In the genomic region with DNA sequence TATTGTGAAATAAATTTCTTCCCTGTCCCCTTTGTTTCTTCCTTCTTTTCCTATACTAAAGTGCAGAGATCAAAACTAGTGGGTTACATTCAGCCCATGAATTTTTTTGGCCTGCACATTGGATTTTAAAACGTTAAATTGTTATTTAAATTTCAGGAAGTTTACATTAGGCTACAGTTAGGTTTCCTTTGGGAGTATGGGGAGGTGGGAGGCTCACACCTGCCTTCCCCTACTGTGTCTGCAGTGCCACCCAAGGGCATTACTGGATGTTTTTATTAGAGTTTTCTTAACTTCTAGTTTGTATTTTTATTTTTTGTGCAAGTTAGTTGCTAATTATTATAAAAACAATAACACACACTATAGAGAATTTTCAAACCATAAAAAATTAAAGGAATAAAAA, we compare ENCODE assay signal across 5 cellular contexts.
"Had no signal": no experiment of that assay in that cellular context is flagged by ENCODE, and none has a peak within 500 bp of the region (broad histone marks: within the 10 kb centered on the region; RNA-seq: fewer than 3 reads in every experiment).

No MANE protein-coding gene starts in this region.

- H3K27ac Mint-ChIP-seq: IgD-negative memory B cell had no signal

- H3K9ac ChIP-seq: GM23248 had no signal

- DNase-seq: GM23248, H9, HCEC 1CT had no signal

- ATAC-seq: HepG2 had no signal

- H3K4me1 Mint-ChIP-seq: IgD-negative memory B cell had no signal

- H3K27me3 Mint-ChIP-seq: IgD-negative memory B cell had no signal

- H3K4me3 ChIP-seq: GM23248 had no signal

- H3K9me3 Mint-ChIP-seq: H9, IgD-negative memory B cell had no signal

- H3K27ac ChIP-seq: GM23248 had no signal

- H3K4me3 Mint-ChIP-seq: H9, IgD-negative memory B cell had no signal
